In the genomic region with DNA sequence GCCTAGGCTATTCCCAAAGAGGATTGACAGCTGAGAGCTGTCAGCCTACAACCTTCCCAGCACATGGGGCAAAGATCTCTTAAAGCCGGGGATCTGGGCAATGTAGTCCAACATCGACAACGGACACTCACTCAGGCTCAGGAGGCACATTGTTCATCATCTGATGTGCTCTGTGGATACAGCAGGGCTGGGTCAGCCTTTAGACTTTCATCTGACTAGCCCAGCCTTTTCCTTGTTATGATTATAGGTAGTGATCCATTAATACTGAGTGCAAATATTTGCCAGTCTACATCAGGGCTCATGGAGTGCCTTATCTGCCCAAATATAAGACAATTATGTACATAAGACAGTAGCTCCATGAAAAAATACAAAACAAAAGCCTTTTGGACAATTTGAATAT, we compare ENCODE assay signal across 26 cellular contexts.
"Had no signal": no experiment of that assay in that cellular context is flagged by ENCODE, and none has a peak within 500 bp of the region (broad histone marks: within the 10 kb centered on the region; RNA-seq: fewer than 3 reads in every experiment).

No MANE protein-coding gene starts in this region.

- ATAC-seq: activated CD4-positive, alpha-beta T cell treated with anti-CD3 and anti-CD28 coated beads for 36 hours; activated T-cell treated with anti-CD3 and anti-CD28 coated beads, Interleukin-2, amount 50 U/mL, for 4 hours; activated T-helper 17 cell treated with anti-CD3 and anti-CD28 coated beads, Interleukin-2, amount 50 U/mL, for 72 hours; foreskin keratinocyte; gastrocnemius medialis had no signal

- H3K27ac Mint-ChIP-seq: activated CD4-positive, alpha-beta memory T cell treated with anti-CD3 and anti-CD28 coated beads for 36 hours; activated CD4-positive, alpha-beta T cell treated with anti-CD3 and anti-CD28 coated beads for 36 hours; activated CD4-positive, alpha-beta T cell treated with anti-CD3 and anti-CD28 coated beads, Interleukin-2, amount 10 ng/mL, durations not matched to agents 24 days and 14 days; activated naive CD8-positive, alpha-beta T cell; dendritic cell treated with granulocyte-macrophage colony-stimulating factor and Interleukin-4, amounts not matched to agents 40 ng/mL and 50 ng/mL, for 4 days had no signal

- H3K4me1 Mint-ChIP-seq: activated T-helper 17 cell treated with anti-CD3 and anti-CD28 coated beads, Interleukin-2, amount 50 U/mL, for 72 hours had no signal

- DNase-seq: activated CD4-positive, alpha-beta memory T cell treated with anti-CD3 and anti-CD28 coated beads for 36 hours; activated CD4-positive, alpha-beta T cell treated with anti-CD3 and anti-CD28 coated beads for 36 hours; activated CD4-positive, alpha-beta T cell treated with anti-CD3 and anti-CD28 coated beads, Interleukin-2, amount 10 ng/mL, durations not matched to agents 24 days and 14 days; activated CD4-positive, CD25-positive, alpha-beta regulatory T cell; activated CD4-positive, CD25-positive, alpha-beta regulatory T cell treated with anti-CD3 and anti-CD28 coated beads, Interleukin-2, amount 50 U/mL, for 72 hours; activated effector memory CD4-positive, alpha-beta T cell treated with Interleukin-2 at 50 U/mL for 16 hours; activated gamma-delta T cell treated with Interleukin-2 at 50 U/mL for 16 hours; activated naive CD4-positive, alpha-beta T cell treated with anti-CD3 and anti-CD28 coated beads, Interleukin-2, amount 50 U/mL, for 16 hours; activated naive CD4-positive, alpha-beta T cell treated with Interleukin-2 at 50 U/mL for 16 hours; activated T-cell treated with anti-CD3 and anti-CD28 coated beads, Interleukin-2, amount 50 U/mL, for 4 hours; amniotic stem cell; anterior cingulate cortex; brain microvascular endothelial cell; dorsolateral prefrontal cortex; effector memory CD4-positive, alpha-beta T cell; erythroblast; foreskin keratinocyte; gastrocnemius medialis; glutamatergic neuron; T-helper 2 cell had no signal

- H3K4me1 ChIP-seq: foreskin keratinocyte had no signal

- H3K9me3 ChIP-seq: esophagus muscularis mucosa, gastrocnemius medialis had no signal

- H3K36me3 ChIP-seq: brain microvascular endothelial cell, esophagus muscularis mucosa, gastrocnemius medialis had no signal

- H3K27me3 Mint-ChIP-seq: activated CD4-positive, alpha-beta memory T cell treated with anti-CD3 and anti-CD28 coated beads for 36 hours; activated CD4-positive, alpha-beta T cell treated with anti-CD3 and anti-CD28 coated beads for 36 hours; activated CD4-positive, alpha-beta T cell treated with anti-CD3 and anti-CD28 coated beads, Interleukin-2, amount 10 ng/mL, durations not matched to agents 24 days and 14 days; activated naive CD8-positive, alpha-beta T cell; activated T-helper 17 cell treated with anti-CD3 and anti-CD28 coated beads, Interleukin-2, amount 50 U/mL, for 72 hours; central memory CD8-positive, alpha-beta T cell; dendritic cell treated with granulocyte-macrophage colony-stimulating factor and Interleukin-4, amounts not matched to agents 40 ng/mL and 50 ng/mL, for 4 days had no signal

- H3K4me3 ChIP-seq: coronary artery, dorsolateral prefrontal cortex, esophagus muscularis mucosa, gastrocnemius medialis had no signal

- H3K4me3 Mint-ChIP-seq: activated CD4-positive, alpha-beta memory T cell treated with anti-CD3 and anti-CD28 coated beads for 36 hours; activated CD4-positive, alpha-beta T cell treated with anti-CD3 and anti-CD28 coated beads for 36 hours; activated CD4-positive, alpha-beta T cell treated with anti-CD3 and anti-CD28 coated beads, Interleukin-2, amount 10 ng/mL, durations not matched to agents 24 days and 14 days; activated naive CD8-positive, alpha-beta T cell; activated T-cell treated with anti-CD3 and anti-CD28 coated beads, Interleukin-2, amount 50 U/mL, for 4 hours; activated T-helper 17 cell treated with anti-CD3 and anti-CD28 coated beads, Interleukin-2, amount 50 U/mL, for 72 hours; central memory CD8-positive, alpha-beta T cell; dendritic cell treated with granulocyte-macrophage colony-stimulating factor and Interleukin-4, amounts not matched to agents 40 ng/mL and 50 ng/mL, for 4 days had no signal

- H3K9me3 Mint-ChIP-seq: activated T-cell treated with anti-CD3 and anti-CD28 coated beads, Interleukin-2, amount 50 U/mL, for 4 hours had no signal
